In genomic region chr11:102111787-102112653, GRCh38 we compare ENCODE assay signal across 8 cellular contexts. TPM values are rescaled to one million over a fixed set of nuclear protein-coding genes. Genes with fewer than 3 reads are reported as not detected.
DNase-seq lines count a peak whose midpoint lies in the region; ATAC-seq and TF ChIP-seq lines count a peak whose summit lies in the region.

No MANE protein-coding gene starts in this region.

- no peak overlapping the region for H3K27ac Mint-ChIP-seq in activated T-helper 1 cell treated with anti-CD3 and anti-CD28 coated beads, Interleukin-12 subunit alpha, Interleukin-12 subunit beta, Interleukin-2, Interleukin-4 antibody, amounts not matched to agents 30 ng/mL and 10 ng/mL and 1 ng/mL, durations not matched to agents 14 hours and 24 hours and 36 hours

- H3K27me3 ChIP-seq in foreskin keratinocyte: no peaks in the 10 kb centered on the region

- peak overlapping the region; percentile 93 for H3K27ac ChIP-seq in foreskin keratinocyte

- H3K4me1 Mint-ChIP-seq in activated T-helper 1 cell treated with anti-CD3 and anti-CD28 coated beads, Interleukin-12 subunit alpha, Interleukin-12 subunit beta, Interleukin-2, Interleukin-4 antibody, amounts not matched to agents 30 ng/mL and 10 ng/mL and 1 ng/mL, durations not matched to agents 14 hours and 24 hours and 36 hours (ENCODE audit: low read depth): peaks cover 7% of the 10 kb centered on the region

- intact Hi-C loops in activated T-helper 1 cell treated with anti-CD3 and anti-CD28 coated beads, Interleukin-12 subunit alpha, Interleukin-12 subunit beta, Interleukin-2, Interleukin-4 antibody, amounts not matched to agents 30 ng/mL and 10 ng/mL and 1 ng/mL, durations not matched to agents 14 hours and 24 hours and 36 hours (cut with micrococcal nuclease): loop anchor here (5.0 kb wide), 1 partner anchor 195 kb away; the partner anchor contains the start of genes ANGPTL5 and CEP126

- H3K4me1 ChIP-seq in foreskin keratinocyte: peaks cover 38% of the 10 kb centered on the region

- H3K27me3 Mint-ChIP-seq in activated T-helper 1 cell treated with anti-CD3 and anti-CD28 coated beads, Interleukin-12 subunit alpha, Interleukin-12 subunit beta, Interleukin-2, Interleukin-4 antibody, amounts not matched to agents 30 ng/mL and 10 ng/mL and 1 ng/mL, durations not matched to agents 14 hours and 24 hours and 36 hours (ENCODE audit: insufficient read depth): peaks cover 73% of the 10 kb centered on the region

- H3K9me3 Mint-ChIP-seq in activated T-helper 1 cell treated with anti-CD3 and anti-CD28 coated beads, Interleukin-12 subunit alpha, Interleukin-12 subunit beta, Interleukin-2, Interleukin-4 antibody, amounts not matched to agents 30 ng/mL and 10 ng/mL and 1 ng/mL, durations not matched to agents 14 hours and 24 hours and 36 hours: no peaks in the 10 kb centered on the region

- DNase-seq in ACHN (peak; percentile 90), HS-27A (ENCODE audit: low read depth) (peak; percentile 68), foreskin keratinocyte (peak; percentile 90 to 94), non-pigmented ciliary epithelial cell (ENCODE audit: low read depth) (peak; percentile 68), COLO668 (lab: John Stamatoyannopoulos, UW; ENCODE audit: unreplicated experiment) (no peak)
- DNase-seq in activated T-helper 1 cell treated with anti-CD3 and anti-CD28 coated beads, Interleukin-12 subunit alpha, Interleukin-12 subunit beta, Interleukin-2, Interleukin-4 antibody, amounts not matched to agents 30 ng/mL and 10 ng/mL and 1 ng/mL, durations not matched to agents 14 hours and 24 hours and 36 hours (ENCODE audit: low spot score): no peak

- H3K4me3 Mint-ChIP-seq in activated T-helper 1 cell treated with anti-CD3 and anti-CD28 coated beads, Interleukin-12 subunit alpha, Interleukin-12 subunit beta, Interleukin-2, Interleukin-4 antibody, amounts not matched to agents 30 ng/mL and 10 ng/mL and 1 ng/mL, durations not matched to agents 14 hours and 24 hours and 36 hours: peak overlapping the region; percentile 82

- ATAC-seq in foreskin keratinocyte (peak; percentile 77), GM19463 (IDR thresholded peaks at IDR 0.05; ENCODE audit: unreplicated experiment) (no peak), GM21515 (IDR thresholded peaks at IDR 0.05; ENCODE audit: unreplicated experiment) (no peak)

- TF ChIP-seq CTCF in foreskin keratinocyte (conservative IDR thresholded peaks at IDR 0.05): no peak

- in situ Hi-C loops in ACHN (cut with HindIII; ENCODE audit: low pct_ligation_motif_present, low pct_unique_long_range_greater_than_20kb, low sequenced_read_pairs): no loop called here

- H3K36me3 Mint-ChIP-seq in activated T-helper 1 cell treated with anti-CD3 and anti-CD28 coated beads, Interleukin-12 subunit alpha, Interleukin-12 subunit beta, Interleukin-2, Interleukin-4 antibody, amounts not matched to agents 30 ng/mL and 10 ng/mL and 1 ng/mL, durations not matched to agents 14 hours and 24 hours and 36 hours (ENCODE audit: low read depth): no peaks in the 10 kb centered on the region

RNA-seq across cellular contexts. Expression of gene YAP1, which starts 1.8 kb away (rescaled TPM):
- 0.10 TPM in 2 replicates for total RNA-seq in activated T-helper 1 cell treated with anti-CD3 and anti-CD28 coated beads, Interleukin-12 subunit alpha, Interleukin-12 subunit beta, Interleukin-2, Interleukin-4 antibody, amounts not matched to agents 30 ng/mL and 10 ng/mL and 1 ng/mL, durations not matched to agents 14 hours and 24 hours and 36 hours
- total RNA-seq in foreskin keratinocyte: 130 and 146 TPM in 2 replicates
- 29.6 and 36.0 TPM in 2 replicates for polyA plus RNA-seq in foreskin keratinocyte

Comparison
In these comparisons a context has a peak if more than half of its experiments do, and no peak if none do; other contexts are left out.
1. DNase-seq: peak in ACHN (single experiment), HS-27A (single experiment), foreskin keratinocyte (2 of 2) and non-pigmented ciliary epithelial cell (single experiment); none in activated T-helper 1 cell treated with anti-CD3 and anti-CD28 coated beads, Interleukin-12 subunit alpha, Interleukin-12 subunit beta, Interleukin-2, Interleukin-4 antibody, amounts not matched to agents 30 ng/mL and 10 ng/mL and 1 ng/mL, durations not matched to agents 14 hours and 24 hours and 36 hours (single experiment) and COLO668 (single experiment).
2. RNA of gene YAP1, which starts 1.8 kb away (total RNA-seq): 130 to 146 TPM in foreskin keratinocyte; 0.10 TPM in activated T-helper 1 cell treated with anti-CD3 and anti-CD28 coated beads, Interleukin-12 subunit alpha, Interleukin-12 subunit beta, Interleukin-2, Interleukin-4 antibody, amounts not matched to agents 30 ng/mL and 10 ng/mL and 1 ng/mL, durations not matched to agents 14 hours and 24 hours and 36 hours; every median in the first group is over 100 times any median in the second.